2 cellular contexts compared by ENCODE assay signal in genomic region chr17:82780981-82781893, GRCh38.
TF ChIP-seq lines count a peak whose summit lies in the region.

No MANE protein-coding gene starts in this region.

TF ChIP-seq in HCT116, 20 proteins besides CTCF, POLR2A, EP300 and RAD21:
- no peak for TF ChIP-seq FOSL1 (IDR thresholded peaks at IDR 0.05; ENCODE audit: low read depth)
- no peak for TF ChIP-seq SRF (IDR thresholded peaks at IDR 0.05; ENCODE audit: low read depth)
- no peak for TF ChIP-seq SP1 (IDR thresholded peaks at IDR 0.05; ENCODE audit: low read depth)
- TF ChIP-seq MAX (IDR thresholded peaks at IDR 0.05): no peak
- no peak for TF ChIP-seq EGR1 (IDR thresholded peaks at IDR 0.05; ENCODE audit: low read depth)
- no peak for TF ChIP-seq ATF3 (IDR thresholded peaks at IDR 0.05)
- TF ChIP-seq POLR2AphosphoS5 (IDR thresholded peaks at IDR 0.05; ENCODE audit: low read depth, low read length): no peak
- TF ChIP-seq ZNF274 (IDR thresholded peaks at IDR 0.05; ENCODE audit: low read depth, low read length): no peak
- no peak for TF ChIP-seq ELF1 (IDR thresholded peaks at IDR 0.05; ENCODE audit: borderline replicate concordance, low read depth)
- no peak for TF ChIP-seq CEBPB (IDR thresholded peaks at IDR 0.05; ENCODE audit: low read depth)
- no peak for TF ChIP-seq JUND (IDR thresholded peaks at IDR 0.05)
- no peak for TF ChIP-seq EZH2 (IDR thresholded peaks at IDR 0.05)
- no peak for TF ChIP-seq EZH2phosphoT487 (IDR thresholded peaks at IDR 0.05; ENCODE audit: borderline replicate concordance)
- TF ChIP-seq TCF7L2 (IDR thresholded peaks at IDR 0.05; ENCODE audit: borderline replicate concordance, extremely low read depth, insufficient read depth, insufficient read length): no peak
- no peak for TF ChIP-seq SIN3A (IDR thresholded peaks at IDR 0.05; ENCODE audit: low read depth)
- no peak for TF ChIP-seq YY1 (IDR thresholded peaks at IDR 0.05; ENCODE audit: extremely low read depth, insufficient replicate concordance, low read depth, low read length)
- TF ChIP-seq ZFX (IDR thresholded peaks at IDR 0.05): no peak
- no peak for TF ChIP-seq CBX3 (IDR thresholded peaks at IDR 0.05; ENCODE audit: low read depth)
- no peak for TF ChIP-seq ZBTB33 (IDR thresholded peaks at IDR 0.05; ENCODE audit: extremely low read depth, insufficient replicate concordance, low read length)
- TF ChIP-seq REST (IDR thresholded peaks at IDR 0.05; ENCODE audit: low read depth): no peak

TF ChIP-seq in H1, 55 proteins besides CTCF, POLR2A, EP300 and RAD21:
- TF ChIP-seq ASH2L (IDR thresholded peaks at IDR 0.05; ENCODE audit: low read length) (no peak), SIRT6 (IDR thresholded peaks at IDR 0.05; ENCODE audit: low read length) (no peak), SP1 (IDR thresholded peaks at IDR 0.05; ENCODE audit: low read depth, low read length) (no peak), CHD2 (IDR thresholded peaks at IDR 0.05; ENCODE audit: low read length) (no peak), E2F6 (IDR thresholded peaks at IDR 0.05) (no peak), ZNF274 (IDR thresholded peaks at IDR 0.05; ENCODE audit: borderline replicate concordance, extremely low read depth, low read length) (no peak), RNF2 (IDR thresholded peaks at IDR 0.05; ENCODE audit: borderline replicate concordance, low read depth, low read length, missing control alignments, poor library complexity, severe bottlenecking) (no peak), HDAC6 (IDR thresholded peaks at IDR 0.05; ENCODE audit: low read depth, low read length) (no peak), SRF (IDR thresholded peaks at IDR 0.05; ENCODE audit: low read depth, low read length) (no peak), GTF2F1 (IDR thresholded peaks at IDR 0.05; ENCODE audit: borderline replicate concordance, low read depth, low read length) (no peak), KDM5A (IDR thresholded peaks at IDR 0.05; ENCODE audit: low read length) (no peak), JUND (IDR thresholded peaks at IDR 0.05; ENCODE audit: low read length) (no peak), JUN (IDR thresholded peaks at IDR 0.05; ENCODE audit: low read depth, low read length) (no peak), CHD7 (IDR thresholded peaks at IDR 0.05; ENCODE audit: insufficient replicate concordance, low read length) (no peak), POU5F1 (IDR thresholded peaks at IDR 0.05; ENCODE audit: low read depth, low read length) (no peak), SIX5 (IDR thresholded peaks at IDR 0.05; ENCODE audit: low read depth, low read length) (no peak)
